ENCODE assay signal across 1 cellular context in the genomic region with DNA sequence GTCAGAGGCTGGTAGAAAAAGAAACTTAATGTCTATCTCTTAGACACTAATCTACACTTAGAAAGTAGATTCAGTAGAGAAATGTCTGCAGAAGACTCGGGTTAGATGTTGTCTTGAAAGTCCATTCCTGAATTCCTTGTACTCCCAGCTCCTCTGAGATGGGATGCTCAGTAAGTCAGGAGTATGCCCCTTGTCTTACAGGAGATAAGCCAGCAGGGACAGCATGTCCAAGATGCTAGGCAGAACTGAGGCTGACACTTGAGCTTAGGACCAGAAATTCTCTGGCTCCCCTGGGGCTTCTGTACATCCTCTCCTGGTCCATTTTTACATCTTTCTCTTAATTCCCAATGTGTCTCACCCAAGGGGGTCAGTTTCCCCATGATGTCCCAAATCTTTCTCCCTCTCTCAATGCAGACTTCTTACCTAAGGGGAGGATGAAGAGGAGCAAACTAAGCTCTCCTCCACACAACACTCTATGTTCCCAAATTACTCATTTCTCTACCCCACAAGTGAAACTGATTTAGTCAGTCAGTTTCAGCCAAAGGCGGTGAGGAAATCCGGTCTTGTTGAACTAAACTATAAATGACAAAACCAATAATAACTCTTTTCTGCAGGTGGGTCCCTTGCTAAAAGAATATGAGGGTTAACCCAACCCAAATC.
A peak's percentile ranks its signal among the peaks of the same experiment; 100 is the strongest.
TF ChIP-seq lines count a peak whose summit lies in the region.

No MANE protein-coding gene starts in this region.

TF ChIP-seq in GM12878, 131 proteins besides CTCF, POLR2A, EP300 and RAD21 (continued from another document and continues in another):
- TF ChIP-seq, protein P1, sequence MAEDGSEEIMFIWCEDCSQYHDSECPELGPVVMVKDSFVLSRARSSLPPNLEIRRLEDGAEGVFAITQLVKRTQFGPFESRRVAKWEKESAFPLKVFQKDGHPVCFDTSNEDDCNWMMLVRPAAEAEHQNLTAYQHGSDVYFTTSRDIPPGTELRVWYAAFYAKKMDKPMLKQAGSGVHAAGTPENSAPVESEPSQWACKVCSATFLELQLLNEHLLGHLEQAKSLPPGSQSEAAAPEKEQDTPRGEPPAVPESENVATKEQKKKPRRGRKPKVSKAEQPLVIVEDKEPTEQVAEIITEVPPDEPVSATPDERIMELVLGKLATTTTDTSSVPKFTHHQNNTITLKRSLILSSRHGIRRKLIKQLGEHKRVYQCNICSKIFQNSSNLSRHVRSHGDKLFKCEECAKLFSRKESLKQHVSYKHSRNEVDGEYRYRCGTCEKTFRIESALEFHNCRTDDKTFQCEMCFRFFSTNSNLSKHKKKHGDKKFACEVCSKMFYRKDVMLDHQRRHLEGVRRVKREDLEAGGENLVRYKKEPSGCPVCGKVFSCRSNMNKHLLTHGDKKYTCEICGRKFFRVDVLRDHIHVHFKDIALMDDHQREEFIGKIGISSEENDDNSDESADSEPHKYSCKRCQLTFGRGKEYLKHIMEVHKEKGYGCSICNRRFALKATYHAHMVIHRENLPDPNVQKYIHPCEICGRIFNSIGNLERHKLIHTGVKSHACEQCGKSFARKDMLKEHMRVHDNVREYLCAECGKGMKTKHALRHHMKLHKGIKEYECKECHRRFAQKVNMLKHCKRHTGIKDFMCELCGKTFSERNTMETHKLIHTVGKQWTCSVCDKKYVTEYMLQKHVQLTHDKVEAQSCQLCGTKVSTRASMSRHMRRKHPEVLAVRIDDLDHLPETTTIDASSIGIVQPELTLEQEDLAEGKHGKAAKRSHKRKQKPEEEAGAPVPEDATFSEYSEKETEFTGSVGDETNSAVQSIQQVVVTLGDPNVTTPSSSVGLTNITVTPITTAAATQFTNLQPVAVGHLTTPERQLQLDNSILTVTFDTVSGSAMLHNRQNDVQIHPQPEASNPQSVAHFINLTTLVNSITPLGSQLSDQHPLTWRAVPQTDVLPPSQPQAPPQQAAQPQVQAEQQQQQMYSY (CRISPR knock-in tag; IDR thresholded peaks at IDR 0.05): no peak
- TF ChIP-seq TAF1 (IDR thresholded peaks at IDR 0.05; ENCODE audit: borderline replicate concordance, low read depth, low read length): no peak
- TF ChIP-seq MYC (IDR thresholded peaks at IDR 0.05; ENCODE audit: insufficient read depth, insufficient read length, insufficient replicate concordance, low read length, severe bottlenecking): no peak
- peak; percentile 86; the same call in 1 of the 2 replicates for TF ChIP-seq IRF4 (IDR thresholded peaks at IDR 0.05; ENCODE audit: low read depth, low read length)
- TF ChIP-seq, protein P2, sequence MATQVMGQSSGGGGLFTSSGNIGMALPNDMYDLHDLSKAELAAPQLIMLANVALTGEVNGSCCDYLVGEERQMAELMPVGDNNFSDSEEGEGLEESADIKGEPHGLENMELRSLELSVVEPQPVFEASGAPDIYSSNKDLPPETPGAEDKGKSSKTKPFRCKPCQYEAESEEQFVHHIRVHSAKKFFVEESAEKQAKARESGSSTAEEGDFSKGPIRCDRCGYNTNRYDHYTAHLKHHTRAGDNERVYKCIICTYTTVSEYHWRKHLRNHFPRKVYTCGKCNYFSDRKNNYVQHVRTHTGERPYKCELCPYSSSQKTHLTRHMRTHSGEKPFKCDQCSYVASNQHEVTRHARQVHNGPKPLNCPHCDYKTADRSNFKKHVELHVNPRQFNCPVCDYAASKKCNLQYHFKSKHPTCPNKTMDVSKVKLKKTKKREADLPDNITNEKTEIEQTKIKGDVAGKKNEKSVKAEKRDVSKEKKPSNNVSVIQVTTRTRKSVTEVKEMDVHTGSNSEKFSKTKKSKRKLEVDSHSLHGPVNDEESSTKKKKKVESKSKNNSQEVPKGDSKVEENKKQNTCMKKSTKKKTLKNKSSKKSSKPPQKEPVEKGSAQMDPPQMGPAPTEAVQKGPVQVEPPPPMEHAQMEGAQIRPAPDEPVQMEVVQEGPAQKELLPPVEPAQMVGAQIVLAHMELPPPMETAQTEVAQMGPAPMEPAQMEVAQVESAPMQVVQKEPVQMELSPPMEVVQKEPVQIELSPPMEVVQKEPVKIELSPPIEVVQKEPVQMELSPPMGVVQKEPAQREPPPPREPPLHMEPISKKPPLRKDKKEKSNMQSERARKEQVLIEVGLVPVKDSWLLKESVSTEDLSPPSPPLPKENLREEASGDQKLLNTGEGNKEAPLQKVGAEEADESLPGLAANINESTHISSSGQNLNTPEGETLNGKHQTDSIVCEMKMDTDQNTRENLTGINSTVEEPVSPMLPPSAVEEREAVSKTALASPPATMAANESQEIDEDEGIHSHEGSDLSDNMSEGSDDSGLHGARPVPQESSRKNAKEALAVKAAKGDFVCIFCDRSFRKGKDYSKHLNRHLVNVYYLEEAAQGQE (IDR thresholded peaks at IDR 0.05; ENCODE audit: low read depth, low read length): no peak; the same call in 1 of the 2 replicates
- TF ChIP-seq, protein P3, sequence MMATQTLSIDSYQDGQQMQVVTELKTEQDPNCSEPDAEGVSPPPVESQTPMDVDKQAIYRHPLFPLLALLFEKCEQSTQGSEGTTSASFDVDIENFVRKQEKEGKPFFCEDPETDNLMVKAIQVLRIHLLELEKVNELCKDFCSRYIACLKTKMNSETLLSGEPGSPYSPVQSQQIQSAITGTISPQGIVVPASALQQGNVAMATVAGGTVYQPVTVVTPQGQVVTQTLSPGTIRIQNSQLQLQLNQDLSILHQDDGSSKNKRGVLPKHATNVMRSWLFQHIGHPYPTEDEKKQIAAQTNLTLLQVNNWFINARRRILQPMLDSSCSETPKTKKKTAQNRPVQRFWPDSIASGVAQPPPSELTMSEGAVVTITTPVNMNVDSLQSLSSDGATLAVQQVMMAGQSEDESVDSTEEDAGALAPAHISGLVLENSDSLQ (IDR thresholded peaks at IDR 0.05): no peak
- TF ChIP-seq, protein P4, sequence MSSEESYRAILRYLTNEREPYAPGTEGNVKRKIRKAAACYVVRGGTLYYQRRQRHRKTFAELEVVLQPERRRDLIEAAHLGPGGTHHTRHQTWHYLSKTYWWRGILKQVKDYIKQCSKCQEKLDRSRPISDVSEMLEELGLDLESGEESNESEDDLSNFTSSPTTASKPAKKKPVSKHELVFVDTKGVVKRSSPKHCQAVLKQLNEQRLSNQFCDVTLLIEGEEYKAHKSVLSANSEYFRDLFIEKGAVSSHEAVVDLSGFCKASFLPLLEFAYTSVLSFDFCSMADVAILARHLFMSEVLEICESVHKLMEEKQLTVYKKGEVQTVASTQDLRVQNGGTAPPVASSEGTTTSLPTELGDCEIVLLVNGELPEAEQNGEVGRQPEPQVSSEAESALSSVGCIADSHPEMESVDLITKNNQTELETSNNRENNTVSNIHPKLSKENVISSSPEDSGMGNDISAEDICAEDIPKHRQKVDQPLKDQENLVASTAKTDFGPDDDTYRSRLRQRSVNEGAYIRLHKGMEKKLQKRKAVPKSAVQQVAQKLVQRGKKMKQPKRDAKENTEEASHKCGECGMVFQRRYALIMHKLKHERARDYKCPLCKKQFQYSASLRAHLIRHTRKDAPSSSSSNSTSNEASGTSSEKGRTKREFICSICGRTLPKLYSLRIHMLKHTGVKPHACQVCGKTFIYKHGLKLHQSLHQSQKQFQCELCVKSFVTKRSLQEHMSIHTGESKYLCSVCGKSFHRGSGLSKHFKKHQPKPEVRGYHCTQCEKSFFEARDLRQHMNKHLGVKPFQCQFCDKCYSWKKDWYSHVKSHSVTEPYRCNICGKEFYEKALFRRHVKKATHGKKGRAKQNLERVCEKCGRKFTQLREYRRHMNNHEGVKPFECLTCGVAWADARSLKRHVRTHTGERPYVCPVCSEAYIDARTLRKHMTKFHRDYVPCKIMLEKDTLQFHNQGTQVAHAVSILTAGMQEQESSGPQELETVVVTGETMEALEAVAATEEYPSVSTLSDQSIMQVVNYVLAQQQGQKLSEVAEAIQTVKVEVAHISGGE (CRISPR knock-in tag; IDR thresholded peaks at IDR 0.05): no peak
- no peak for TF ChIP-seq NFXL1 (IDR thresholded peaks at IDR 0.05; ENCODE audit: borderline replicate concordance)
- TF ChIP-seq, protein P5, sequence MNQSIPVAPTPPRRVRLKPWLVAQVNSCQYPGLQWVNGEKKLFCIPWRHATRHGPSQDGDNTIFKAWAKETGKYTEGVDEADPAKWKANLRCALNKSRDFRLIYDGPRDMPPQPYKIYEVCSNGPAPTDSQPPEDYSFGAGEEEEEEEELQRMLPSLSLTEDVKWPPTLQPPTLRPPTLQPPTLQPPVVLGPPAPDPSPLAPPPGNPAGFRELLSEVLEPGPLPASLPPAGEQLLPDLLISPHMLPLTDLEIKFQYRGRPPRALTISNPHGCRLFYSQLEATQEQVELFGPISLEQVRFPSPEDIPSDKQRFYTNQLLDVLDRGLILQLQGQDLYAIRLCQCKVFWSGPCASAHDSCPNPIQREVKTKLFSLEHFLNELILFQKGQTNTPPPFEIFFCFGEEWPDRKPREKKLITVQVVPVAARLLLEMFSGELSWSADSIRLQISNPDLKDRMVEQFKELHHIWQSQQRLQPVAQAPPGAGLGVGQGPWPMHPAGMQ (IDR thresholded peaks at IDR 0.05; ENCODE audit: borderline replicate concordance): no peak
- TF ChIP-seq SMAD1 (IDR thresholded peaks at IDR 0.05; ENCODE audit: low read depth, partially characterized antibody): no peak
- no peak for TF ChIP-seq SUZ12 (IDR thresholded peaks at IDR 0.05; ENCODE audit: unreplicated experiment)
- TF ChIP-seq YBX1 (IDR thresholded peaks at IDR 0.05): no peak
- no peak for TF ChIP-seq ZZZ3 (IDR thresholded peaks at IDR 0.05; ENCODE audit: control insufficient read depth, insufficient read length, low read depth)
- TF ChIP-seq SRF (IDR thresholded peaks at IDR 0.05; ENCODE audit: low read depth in 2 of 2, low read length in 2 of 2): peak in 1 of 2 experiments; percentile 65; a peak in 1 of 4 replicates
- TF ChIP-seq, protein P6, sequence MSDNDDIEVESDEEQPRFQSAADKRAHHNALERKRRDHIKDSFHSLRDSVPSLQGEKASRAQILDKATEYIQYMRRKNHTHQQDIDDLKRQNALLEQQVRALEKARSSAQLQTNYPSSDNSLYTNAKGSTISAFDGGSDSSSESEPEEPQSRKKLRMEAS (IDR thresholded peaks at IDR 0.05; ENCODE audit: low read depth, low read length): no peak
- TF ChIP-seq, protein P7, sequence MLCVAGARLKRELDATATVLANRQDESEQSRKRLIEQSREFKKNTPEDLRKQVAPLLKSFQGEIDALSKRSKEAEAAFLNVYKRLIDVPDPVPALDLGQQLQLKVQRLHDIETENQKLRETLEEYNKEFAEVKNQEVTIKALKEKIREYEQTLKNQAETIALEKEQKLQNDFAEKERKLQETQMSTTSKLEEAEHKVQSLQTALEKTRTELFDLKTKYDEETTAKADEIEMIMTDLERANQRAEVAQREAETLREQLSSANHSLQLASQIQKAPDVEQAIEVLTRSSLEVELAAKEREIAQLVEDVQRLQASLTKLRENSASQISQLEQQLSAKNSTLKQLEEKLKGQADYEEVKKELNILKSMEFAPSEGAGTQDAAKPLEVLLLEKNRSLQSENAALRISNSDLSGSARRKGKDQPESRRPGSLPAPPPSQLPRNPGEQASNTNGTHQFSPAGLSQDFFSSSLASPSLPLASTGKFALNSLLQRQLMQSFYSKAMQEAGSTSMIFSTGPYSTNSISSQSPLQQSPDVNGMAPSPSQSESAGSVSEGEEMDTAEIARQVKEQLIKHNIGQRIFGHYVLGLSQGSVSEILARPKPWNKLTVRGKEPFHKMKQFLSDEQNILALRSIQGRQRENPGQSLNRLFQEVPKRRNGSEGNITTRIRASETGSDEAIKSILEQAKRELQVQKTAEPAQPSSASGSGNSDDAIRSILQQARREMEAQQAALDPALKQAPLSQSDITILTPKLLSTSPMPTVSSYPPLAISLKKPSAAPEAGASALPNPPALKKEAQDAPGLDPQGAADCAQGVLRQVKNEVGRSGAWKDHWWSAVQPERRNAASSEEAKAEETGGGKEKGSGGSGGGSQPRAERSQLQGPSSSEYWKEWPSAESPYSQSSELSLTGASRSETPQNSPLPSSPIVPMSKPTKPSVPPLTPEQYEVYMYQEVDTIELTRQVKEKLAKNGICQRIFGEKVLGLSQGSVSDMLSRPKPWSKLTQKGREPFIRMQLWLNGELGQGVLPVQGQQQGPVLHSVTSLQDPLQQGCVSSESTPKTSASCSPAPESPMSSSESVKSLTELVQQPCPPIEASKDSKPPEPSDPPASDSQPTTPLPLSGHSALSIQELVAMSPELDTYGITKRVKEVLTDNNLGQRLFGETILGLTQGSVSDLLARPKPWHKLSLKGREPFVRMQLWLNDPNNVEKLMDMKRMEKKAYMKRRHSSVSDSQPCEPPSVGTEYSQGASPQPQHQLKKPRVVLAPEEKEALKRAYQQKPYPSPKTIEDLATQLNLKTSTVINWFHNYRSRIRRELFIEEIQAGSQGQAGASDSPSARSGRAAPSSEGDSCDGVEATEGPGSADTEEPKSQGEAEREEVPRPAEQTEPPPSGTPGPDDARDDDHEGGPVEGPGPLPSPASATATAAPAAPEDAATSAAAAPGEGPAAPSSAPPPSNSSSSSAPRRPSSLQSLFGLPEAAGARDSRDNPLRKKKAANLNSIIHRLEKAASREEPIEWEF (IDR thresholded peaks at IDR 0.05; ENCODE audit: insufficient replicate concordance, low read depth, low read length): no peak
- TF ChIP-seq CHD2 (IDR thresholded peaks at IDR 0.05; ENCODE audit: borderline replicate concordance, low read depth, low read length): 0 out of 2 replicates have a peak, but pooled peaks have one; percentile 19
- no peak; the same call in 1 of the 2 replicates for TF ChIP-seq BACH1 (IDR thresholded peaks at IDR 0.05; ENCODE audit: borderline replicate concordance)
- no peak for TF ChIP-seq ESRRA (IDR thresholded peaks at IDR 0.05; ENCODE audit: low read length)
- no peak for TF ChIP-seq NR2C2 (IDR thresholded peaks at IDR 0.05; ENCODE audit: borderline replicate concordance, control insufficient read depth, insufficient read length, low read depth)
- TF ChIP-seq NFYA (IDR thresholded peaks at IDR 0.05; ENCODE audit: borderline replicate concordance, low read depth, low read length): no peak
- TF ChIP-seq BCL11A (IDR thresholded peaks at IDR 0.05; ENCODE audit: low read depth, low read length): peak; percentile 94
- TF ChIP-seq SMC3 (IDR thresholded peaks at IDR 0.05; ENCODE audit: borderline replicate concordance, low read length): no peak
- peak; percentile 83 for TF ChIP-seq MTA2 (IDR thresholded peaks at IDR 0.05; ENCODE audit: low read depth)
- TF ChIP-seq, protein P8, sequence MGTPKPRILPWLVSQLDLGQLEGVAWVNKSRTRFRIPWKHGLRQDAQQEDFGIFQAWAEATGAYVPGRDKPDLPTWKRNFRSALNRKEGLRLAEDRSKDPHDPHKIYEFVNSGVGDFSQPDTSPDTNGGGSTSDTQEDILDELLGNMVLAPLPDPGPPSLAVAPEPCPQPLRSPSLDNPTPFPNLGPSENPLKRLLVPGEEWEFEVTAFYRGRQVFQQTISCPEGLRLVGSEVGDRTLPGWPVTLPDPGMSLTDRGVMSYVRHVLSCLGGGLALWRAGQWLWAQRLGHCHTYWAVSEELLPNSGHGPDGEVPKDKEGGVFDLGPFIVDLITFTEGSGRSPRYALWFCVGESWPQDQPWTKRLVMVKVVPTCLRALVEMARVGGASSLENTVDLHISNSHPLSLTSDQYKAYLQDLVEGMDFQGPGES (IDR thresholded peaks at IDR 0.05): no peak
- no peak for TF ChIP-seq SIN3A (IDR thresholded peaks at IDR 0.05; ENCODE audit: low read depth, low read length)
- no peak for TF ChIP-seq SP1 (IDR thresholded peaks at IDR 0.05; ENCODE audit: low read depth, low read length)
- TF ChIP-seq HCFC1 (IDR thresholded peaks at IDR 0.05; ENCODE audit: low read length): no peak
- peak; percentile 60 for TF ChIP-seq MEF2B (IDR thresholded peaks at IDR 0.05; ENCODE audit: partially characterized antibody, poor library complexity, severe bottlenecking)
- TF ChIP-seq PML (IDR thresholded peaks at IDR 0.05; ENCODE audit: low read length): peak; percentile 48; the same call in 1 of the 2 replicates
- TF ChIP-seq ZBED1 (IDR thresholded peaks at IDR 0.05; ENCODE audit: borderline replicate concordance): peak; percentile 87; the same call in 1 of the 2 replicates
- peak; percentile 95 for TF ChIP-seq MTA3 (IDR thresholded peaks at IDR 0.05; ENCODE audit: borderline replicate concordance, low read length)
- TF ChIP-seq RELA (IDR thresholded peaks at IDR 0.05; ENCODE audit: borderline replicate concordance, partially characterized antibody): no peak
- TF ChIP-seq ETV6 (conservative IDR thresholded peaks at IDR 0.05 in 1 of 2, IDR thresholded peaks at IDR 0.05 in 1 of 2; ENCODE audit: borderline replicate concordance in 1 of 2, low read depth in 1 of 2): peak in 1 of 2 experiments; percentile 99; a peak in 2 of 4 replicates
